In genomic region chr17:57536789-57537523, GRCh38 we compare ENCODE assay signal across 12 cellular contexts.
DNase-seq lines count a peak whose midpoint lies in the region; ATAC-seq and TF ChIP-seq lines count a peak whose summit lies in the region.
"Had no signal": no experiment of that assay in that cellular context is flagged by ENCODE, and none has a peak within 500 bp of the region (broad histone marks: within the 10 kb centered on the region; RNA-seq: fewer than 3 reads in every experiment).

No MANE protein-coding gene starts in this region.

- TF ChIP-seq CTCF in progenitor cell of endocrine pancreas (IDR thresholded peaks at IDR 0.05; ENCODE audit: unreplicated experiment) (no peak), sigmoid colon (IDR thresholded peaks at IDR 0.05) (no peak)

- H3K4me1 Mint-ChIP-seq in activated T-cell treated with anti-CD3 and anti-CD28 coated beads, Interleukin-2, amount 50 U/mL, for 72 hours (ENCODE audit: low read depth), result peaks cover 39% of the 10 kb centered on the region
- H3K4me1 Mint-ChIP-seq in T-cell, result peaks cover 36 to 60% (median 44%) of the 10 kb centered on the region in 3 donors
- H3K4me1 Mint-ChIP-seq in progenitor cell of endocrine pancreas (ENCODE audit: low read depth), result peaks cover 58% of the 10 kb centered on the region

- H3K27me3 Mint-ChIP-seq in activated T-cell treated with anti-CD3 and anti-CD28 coated beads, Interleukin-2, amount 50 U/mL, for 72 hours (ENCODE audit: low read depth), result no peaks in the 10 kb centered on the region
- no peaks in the 10 kb centered on the region for H3K27me3 Mint-ChIP-seq in T-cell
- H3K27me3 Mint-ChIP-seq in progenitor cell of endocrine pancreas, result no peaks in the 10 kb centered on the region
- H3K27me3 Mint-ChIP-seq: IgD-negative memory B cell had no signal

- CTCF ChIA-PET in T-cell (lab: Charles Lee), result interaction anchor here in 1 of 2 donors (0.5 kb wide), 1 partner anchor 37 kb away, joined by 4 read pairs; no protein-coding TSS in a partner anchor

- H3K9me3 Mint-ChIP-seq in activated T-cell treated with anti-CD3 and anti-CD28 coated beads, Interleukin-2, amount 50 U/mL, for 72 hours, result no peaks in the 10 kb centered on the region
- H3K9me3 Mint-ChIP-seq in T-cell (no peaks in the 10 kb centered on the region), progenitor cell of endocrine pancreas (ENCODE audit: low read depth) (no peaks in the 10 kb centered on the region)
- H3K9me3 Mint-ChIP-seq: IgD-negative memory B cell had no signal

- ATAC-seq in activated T-cell treated with anti-CD3 and anti-CD28 coated beads, Interleukin-2, amount 50 U/mL, for 72 hours (replicated peaks in 1 of 2), result no peak
- ATAC-seq in T-cell (replicated peaks in 1 of 4) (no peak), HG02588 (IDR thresholded peaks at IDR 0.05; ENCODE audit: unreplicated experiment) (no peak), left colon (no peak)

- no peak overlapping the region for H3K9ac ChIP-seq in endocrine pancreas (ENCODE audit: control insufficient read depth, insufficient read depth, low read length)

- WGBS in sigmoid colon, 2 donors, result 83 to 94% methylated on average over 10 of the region's 10 CpGs

- no peak for DNase-seq in activated T-cell treated with anti-CD3 and anti-CD28 coated beads, Interleukin-2, amount 50 U/mL, for 72 hours
- no peak for DNase-seq in activated T-cell treated with anti-CD3 and anti-CD28 coated beads, Interleukin-2, amount 50 U/mL, for 48 hours
- DNase-seq in T-cell, result no peak
- no peak for DNase-seq in progenitor cell of endocrine pancreas (ENCODE audit: low spot score, unreplicated experiment)
- DNase-seq in sigmoid colon, result no peak
- no peak for DNase-seq in left colon
- DNase-seq: heart right ventricle had no signal

- H3K36me3 Mint-ChIP-seq in activated T-cell treated with anti-CD3 and anti-CD28 coated beads, Interleukin-2, amount 50 U/mL, for 72 hours (ENCODE audit: insufficient read depth in 2 of 2), result no peaks in the 10 kb centered on the region
- peaks cover 20% of the 10 kb centered on the region for H3K36me3 Mint-ChIP-seq in T-cell
- H3K36me3 Mint-ChIP-seq in progenitor cell of endocrine pancreas (ENCODE audit: insufficient read depth), result peaks cover 6% of the 10 kb centered on the region

- no peaks in the 10 kb centered on the region for H3K4me1 ChIP-seq in endocrine pancreas (ENCODE audit: control insufficient read depth, insufficient read depth, low read length)
- H3K4me1 ChIP-seq in sigmoid colon, result peaks cover 0 to 25% (median 21%) of the 10 kb centered on the region in 4 donors

- intact Hi-C loops in sigmoid colon (cut with DNase I) (no loop called here), left colon (cut with DNase I, micrococcal nuclease) (no loop called here)

- TF ChIP-seq POLR2A in sigmoid colon (IDR thresholded peaks at IDR 0.05), result no peak

- H3K4me3 ChIP-seq in endocrine pancreas (ENCODE audit: control insufficient read depth, insufficient read depth, low read length) (peak overlapping the region; percentile 27), sigmoid colon (no peak overlapping the region)
- H3K4me3 ChIP-seq: vagina had no signal

- no peaks in the 10 kb centered on the region for H3K9me3 ChIP-seq in endocrine pancreas (ENCODE audit: control insufficient read depth, low read length)
- no peaks in the 10 kb centered on the region for H3K9me3 ChIP-seq in sigmoid colon
- H3K9me3 ChIP-seq: breast epithelium, heart right ventricle, vagina had no signal

- TF ChIP-seq EP300 in sigmoid colon (IDR thresholded peaks at IDR 0.05), result no peak

- H3K27me3 ChIP-seq in endocrine pancreas (ENCODE audit: control insufficient read depth, insufficient read depth, low read length), result no peaks in the 10 kb centered on the region
- no peaks in the 10 kb centered on the region for H3K27me3 ChIP-seq in sigmoid colon
- H3K27me3 ChIP-seq: breast epithelium, heart right ventricle, vagina had no signal

- POLR2A ChIA-PET in T-cell (lab: Charles Lee), result no interaction called here

- H3K27ac ChIP-seq in sigmoid colon, result no peak overlapping the region
- H3K27ac ChIP-seq: vagina had no signal

- no peaks in the 10 kb centered on the region for H3K36me3 ChIP-seq in endocrine pancreas (ENCODE audit: control insufficient read depth, insufficient read depth, low read length)
- no peaks in the 10 kb centered on the region for H3K36me3 ChIP-seq in sigmoid colon
- H3K36me3 ChIP-seq: breast epithelium, vagina had no signal

- H3K4me3 Mint-ChIP-seq in activated T-cell treated with anti-CD3 and anti-CD28 coated beads, Interleukin-2, amount 50 U/mL, for 72 hours, result peak overlapping the region; percentile 47 to 75
- H3K4me3 Mint-ChIP-seq in T-cell (peak overlapping the region; percentile 34 to 68 (median 57)), progenitor cell of endocrine pancreas (ENCODE audit: low read depth) (no peak overlapping the region)

- peak overlapping the region; percentile 56 for H3K27ac Mint-ChIP-seq in activated T-cell treated with anti-CD3 and anti-CD28 coated beads, Interleukin-2, amount 50 U/mL, for 72 hours
- H3K27ac Mint-ChIP-seq in T-cell (peak overlapping the region; percentile 72 to 80), progenitor cell of endocrine pancreas (peak overlapping the region; percentile 96)
